29 cellular contexts compared by ENCODE assay signal in the genomic region with DNA sequence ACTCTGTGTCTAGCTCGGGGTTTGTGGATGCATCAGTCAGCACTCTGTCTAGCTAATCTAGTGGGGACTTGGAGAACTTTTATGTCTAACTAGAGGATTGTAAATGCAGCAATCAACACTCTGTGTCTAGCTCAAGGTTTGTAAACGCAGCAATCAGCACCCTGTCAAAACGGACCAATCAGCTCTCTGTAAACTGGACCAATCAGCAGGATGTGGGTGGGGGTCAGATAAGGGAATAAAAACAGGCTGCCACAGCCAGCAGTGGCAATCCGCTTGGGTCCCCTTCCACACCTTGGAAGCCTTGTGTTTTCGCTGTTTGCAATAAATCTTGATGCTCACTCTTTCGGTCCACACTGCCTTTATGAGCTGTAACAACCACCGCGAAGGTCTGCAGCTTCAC.
"Had no signal": no experiment of that assay in that cellular context is flagged by ENCODE, and none has a peak within 500 bp of the region (broad histone marks: within the 10 kb centered on the region; RNA-seq: fewer than 3 reads in every experiment).

No MANE protein-coding gene starts in this region.

- H3K4me3 ChIP-seq: coronary artery, esophagus squamous epithelium, mucosa of descending colon, pancreas, right lobe of liver, suprapubic skin, thyroid gland, vagina had no signal

- H3K9me3 ChIP-seq: esophagus squamous epithelium, mucosa of descending colon, neutrophil, pancreas, right lobe of liver, thyroid gland, vagina had no signal

- H3K4me1 ChIP-seq: esophagus squamous epithelium, pancreas, right lobe of liver, suprapubic skin, thyroid gland, vagina had no signal

- H3K27me3 ChIP-seq: esophagus squamous epithelium, neutrophil, pancreas, right lobe of liver, suprapubic skin, thyroid gland, vagina had no signal

- FAIRE-seq: endometrium, keratinocyte, pancreas, small intestine had no signal

- DNase-seq: dermis blood vessel endothelial cell; effector memory CD4-positive, alpha-beta T cell; erythroblast; esophagus squamous epithelium; foreskin melanocyte; glutamatergic neuron; hypothalamus; mesenchymal stem cell; naive B cell; right lobe of liver; small intestine; stimulated activated CD4-positive, alpha-beta T cell treated with anti-CD3 and anti-CD28 coated beads, Interleukin-12 subunit alpha, Interleukin-12 subunit beta, amount 100 ng/mL, for 4 hours; stimulated activated CD4-positive, alpha-beta T cell treated with anti-CD3 and anti-CD28 coated beads, Interleukin-1b, Interleukin-23, amount 100 ng/mL, for 48 hours; stimulated activated CD4-positive, alpha-beta T cell treated with anti-CD3 and anti-CD28 coated beads, Interleukin-4, amount 100 ng/mL, for 1 hour; stimulated activated CD8-positive, alpha-beta memory T cell treated with anti-CD3 and anti-CD28 coated beads, Interleukin-4, amount 100 ng/mL, for 48 hours; stimulated activated naive CD4-positive, alpha-beta T cell; stimulated activated naive CD8-positive, alpha-beta T cell treated with anti-CD3 and anti-CD28 coated beads, Interleukin-15, amount 100 ng/mL, for 72 hours; thyroid gland; trophoblast cell had no signal

- ATAC-seq: left lobe of liver; mucosa of descending colon; natural killer cell treated with Interleukin-12 subunit alpha and Interleukin-12 subunit beta and Interleukin-15 and Interleukin-18, amount 100 ng/mL, for 72 hours; pancreas; stimulated activated naive CD8-positive, alpha-beta T cell treated with anti-CD3 and anti-CD28 coated beads, Interleukin-15, amount 100 ng/mL, for 72 hours had no signal

- H3K27ac ChIP-seq: coronary artery, esophagus squamous epithelium, neutrophil, pancreas, right lobe of liver, suprapubic skin, thyroid gland, vagina had no signal

- H3K36me3 ChIP-seq: esophagus squamous epithelium, neutrophil, pancreas, right lobe of liver, suprapubic skin, thyroid gland, vagina had no signal
